ENCODE assay signal across 1 cellular context in the genomic region with DNA sequence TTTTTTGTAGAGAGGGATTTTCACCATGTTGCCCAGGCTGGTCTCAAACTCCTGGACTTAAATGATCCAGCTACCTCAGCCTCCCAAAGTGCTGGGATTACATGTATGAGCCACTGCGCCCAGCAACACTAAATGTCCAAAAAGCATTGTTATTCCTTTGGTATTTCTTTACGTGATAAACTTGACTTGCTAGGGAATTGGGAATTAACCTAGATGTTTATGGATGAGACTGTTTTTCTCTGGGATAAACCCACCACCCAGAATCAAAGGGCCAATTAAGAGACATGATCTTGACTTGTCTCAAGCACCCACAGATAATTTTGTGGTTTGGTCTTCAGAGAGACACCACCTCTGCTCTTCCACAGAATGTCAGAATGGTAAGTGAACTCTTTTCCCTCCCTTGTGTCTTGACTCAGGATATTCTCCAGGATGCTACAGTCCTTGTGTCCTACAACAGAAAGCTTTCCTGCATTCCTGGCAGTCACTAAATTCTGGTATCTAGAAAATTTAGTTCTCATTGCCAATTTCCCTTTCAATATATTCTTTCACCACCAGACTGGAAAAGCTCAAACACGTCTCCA.
TF ChIP-seq lines count a peak whose summit lies in the region.

No MANE protein-coding gene starts in this region.

TF ChIP-seq in HepG2, 621 proteins besides CTCF, POLR2A, EP300 and RAD21 (continued from another document):
- no peak for TF ChIP-seq ZNF597 (CRISPR knock-in tag; IDR thresholded peaks at IDR 0.05)
- TF ChIP-seq, protein P1, sequence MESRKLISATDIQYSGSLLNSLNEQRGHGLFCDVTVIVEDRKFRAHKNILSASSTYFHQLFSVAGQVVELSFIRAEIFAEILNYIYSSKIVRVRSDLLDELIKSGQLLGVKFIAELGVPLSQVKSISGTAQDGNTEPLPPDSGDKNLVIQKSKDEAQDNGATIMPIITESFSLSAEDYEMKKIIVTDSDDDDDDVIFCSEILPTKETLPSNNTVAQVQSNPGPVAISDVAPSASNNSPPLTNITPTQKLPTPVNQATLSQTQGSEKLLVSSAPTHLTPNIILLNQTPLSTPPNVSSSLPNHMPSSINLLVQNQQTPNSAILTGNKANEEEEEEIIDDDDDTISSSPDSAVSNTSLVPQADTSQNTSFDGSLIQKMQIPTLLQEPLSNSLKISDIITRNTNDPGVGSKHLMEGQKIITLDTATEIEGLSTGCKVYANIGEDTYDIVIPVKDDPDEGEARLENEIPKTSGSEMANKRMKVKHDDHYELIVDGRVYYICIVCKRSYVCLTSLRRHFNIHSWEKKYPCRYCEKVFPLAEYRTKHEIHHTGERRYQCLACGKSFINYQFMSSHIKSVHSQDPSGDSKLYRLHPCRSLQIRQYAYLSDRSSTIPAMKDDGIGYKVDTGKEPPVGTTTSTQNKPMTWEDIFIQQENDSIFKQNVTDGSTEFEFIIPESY (CRISPR knock-in tag; IDR thresholded peaks at IDR 0.05): no peak
